8 cellular contexts compared by ENCODE assay signal in the genomic region with DNA sequence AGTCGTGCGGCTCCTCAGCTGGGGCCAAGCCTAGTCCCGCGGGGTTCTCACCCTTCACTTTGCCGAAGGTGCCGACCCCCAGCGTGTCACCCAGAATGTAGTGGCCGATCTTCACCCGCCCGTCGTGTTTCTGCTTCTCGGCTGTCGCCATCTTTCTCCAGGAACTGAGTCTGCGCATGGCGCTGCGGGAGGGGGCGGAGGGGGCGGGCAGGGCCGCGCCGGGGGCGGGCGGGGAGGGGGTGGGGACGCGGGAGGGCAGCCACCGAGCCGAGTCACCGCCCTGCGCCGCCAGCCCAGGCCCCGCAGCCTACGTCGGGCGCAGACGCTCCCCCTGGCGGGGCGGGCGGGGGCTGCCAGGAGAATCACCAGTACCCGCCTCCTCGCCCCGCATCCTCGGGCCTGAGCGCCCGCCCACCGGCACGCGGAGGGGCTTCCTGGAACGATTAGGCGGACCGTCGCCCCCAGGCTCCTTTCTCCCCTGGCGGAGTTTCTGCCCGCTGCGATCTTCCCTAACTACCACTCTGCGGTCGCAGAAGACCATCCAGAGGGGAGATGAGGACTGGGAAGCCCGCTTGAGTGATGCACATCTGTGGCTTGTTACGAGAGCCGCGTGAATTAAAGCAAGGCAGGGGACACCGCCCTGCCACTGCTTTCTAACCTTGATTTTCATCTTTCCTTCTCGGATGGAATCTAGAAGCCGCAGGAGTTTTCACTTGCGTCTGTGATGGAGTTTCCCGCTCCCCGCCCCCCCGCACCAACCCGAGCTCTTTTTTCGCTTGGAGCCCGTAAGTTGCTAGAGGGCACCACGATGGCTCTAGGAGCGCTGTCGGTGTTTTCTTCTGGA. TPM values are rescaled to one million over a fixed set of nuclear protein-coding genes. Genes with fewer than 3 reads are reported as not detected.
DNase-seq lines count a peak whose midpoint lies in the region; TF ChIP-seq lines count a peak whose summit lies in the region.

A gene (minus strand): TSS at position 363 of the 844 bp plus-strand sequence. CDS start 185 bp downstream, at position 178.

- no peaks in the 10 kb centered on the region for H3K27me3 Mint-ChIP-seq in HFFc6 (ENCODE audit: insufficient read depth)

- peak within 1 kb of the TSS; percentile 98 for H3K23ac ChIP-seq in neuronal stem cell (ENCODE audit: low read depth, low read length, poor library complexity)

- DNase-seq in GM10248 (ENCODE audit: extremely low spot score) (peak; percentile 92), HFFc6 (peak; percentile 70), MV-4-11 (lab: John Stamatoyannopoulos, UW) (peak; percentile 74), SJSA1 (ENCODE audit: low read depth in 1 of 2, low spot score in 2 of 2) (peak; percentile 89 to 93), foreskin melanocyte (peak; percentile 68), neuronal stem cell (ENCODE audit: low spot score) (peak; percentile 86)
- DNase-seq in activated naive CD4-positive, alpha-beta T cell (lab: John Stamatoyannopoulos, UW) = peak; percentile 60 to 91 (median 73)

- CTCF ChIA-PET in GM10248 (lab: Yijun Ruan, JAX) = interaction anchor here (0.6 to 1.1 kb wide), 6 partner anchors 12 to 47 kb away, joined by 3 to 4 read pairs (median 3); no protein-coding TSS in a partner anchor

- no peak within 1 kb of the TSS for H2AK5ac ChIP-seq in neuronal stem cell (ENCODE audit: low read depth, low read length)

- peak within 1 kb of the TSS; percentile 86 for H3K4me3 Mint-ChIP-seq in HFFc6

- H3K27ac ChIP-seq in SJSA1 (peak within 1 kb of the TSS; percentile 77), neuronal stem cell (replicated peaks; ENCODE audit: low read length) (peak within 1 kb of the TSS; percentile 97)

- H3K4ac ChIP-seq in neuronal stem cell (ENCODE audit: low read length) = no peak within 1 kb of the TSS

- H3K36me3 ChIP-seq in SJSA1 (peaks cover 24% of the 10 kb centered on the region), neuronal stem cell (replicated peaks in 1 of 2; ENCODE audit: control insufficient read depth in 2 of 2, insufficient read depth in 2 of 2, low read length in 2 of 2) (peaks cover 0 to 14% of the 10 kb centered on the region in 2 donors)

- H3K18ac ChIP-seq in neuronal stem cell (ENCODE audit: low read length) = peak within 1 kb of the TSS; percentile 99

- POLR2A ChIA-PET in GM10248 (lab: Yijun Ruan, JAX) = interaction anchor here (0.6 to 0.7 kb wide), 4 partner anchors 22 to 150 kb away, joined by 5 to 7 read pairs (median 6); no protein-coding TSS in a partner anchor

- peak within 1 kb of the TSS; percentile 87 for H2BK120ac ChIP-seq in neuronal stem cell (ENCODE audit: low read depth, low read length)

- H3K4me1 ChIP-seq in SJSA1 (replicated peaks) (peaks cover 11% of the 10 kb centered on the region), neuronal stem cell (ENCODE audit: control insufficient read depth in 2 of 2, insufficient read depth in 1 of 2, low read depth in 1 of 2, low read length in 2 of 2) (peaks cover 5% of the 10 kb centered on the region in 2 donors)

- peak within 1 kb of the TSS; percentile 81 for H3K4me2 ChIP-seq in neuronal stem cell (ENCODE audit: insufficient read depth, low read length, poor library complexity, severe bottlenecking)

- peak within 1 kb of the TSS; percentile 57 for H3K4me3 ChIP-seq in SJSA1
- peak within 1 kb of the TSS; percentile 97 to 99 for H3K4me3 ChIP-seq in neuronal stem cell (ENCODE audit: low read length in 2 of 2)

- peak within 1 kb of the TSS; percentile 99 for H2AFZ ChIP-seq in neuronal stem cell (ENCODE audit: low read length)

- peak within 1 kb of the TSS; percentile 96 for H3K9ac ChIP-seq in neuronal stem cell (ENCODE audit: low read depth, low read length, poor library complexity)

- peak within 1 kb of the TSS; percentile 82 for H2BK5ac ChIP-seq in neuronal stem cell (ENCODE audit: low read length)

- peak within 1 kb of the TSS; percentile 96 for H2BK15ac ChIP-seq in neuronal stem cell (ENCODE audit: low read length)

- H3K27me3 ChIP-seq in SJSA1 (replicated peaks) (no peaks in the 10 kb centered on the region), neuronal stem cell (ENCODE audit: control insufficient read depth in 3 of 3, insufficient read depth in 3 of 3, low read depth in 1 of 3, low read length in 3 of 3) (no peaks in the 10 kb centered on the region)

- H3K27ac Mint-ChIP-seq in HFFc6 = peak within 1 kb of the TSS; percentile 95

- peak; percentile 73 for TF ChIP-seq CTCF in GM10248 (IDR thresholded peaks at IDR 0.05; ENCODE audit: control extremely low read depth, extremely low read depth, low read depth, missing control alignments)
- TF ChIP-seq CTCF in HFFc6 (IDR thresholded peaks at IDR 0.05) = peak; percentile 85
- no peak for TF ChIP-seq CTCF in subcutaneous adipose tissue (IDR thresholded peaks at IDR 0.05; ENCODE audit: low read depth)

- H3K9me3 ChIP-seq in SJSA1 (replicated peaks) (no peaks in the 10 kb centered on the region), neuronal stem cell (replicated peaks in 1 of 2; ENCODE audit: control insufficient read depth in 2 of 2, insufficient read depth in 1 of 2, low read depth in 1 of 2, low read length in 2 of 2) (no peaks in the 10 kb centered on the region)

- H3K79me1 ChIP-seq in neuronal stem cell (ENCODE audit: low read depth, low read length) = peaks cover 4% of the 10 kb centered on the region

- peaks cover 56% of the 10 kb centered on the region for H3K4me1 Mint-ChIP-seq in HFFc6 (ENCODE audit: low read depth)

- H3K14ac ChIP-seq in neuronal stem cell (ENCODE audit: low read length) = peak within 1 kb of the TSS; percentile 47

- H4K91ac ChIP-seq in neuronal stem cell (ENCODE audit: low read depth, low read length, poor library complexity) = no peak within 1 kb of the TSS

- no peaks in the 10 kb centered on the region for H3K9me3 Mint-ChIP-seq in HFFc6

- peak within 1 kb of the TSS; percentile 43 for H4K8ac ChIP-seq in neuronal stem cell (ENCODE audit: low read depth, low read length)

- H2BK12ac ChIP-seq in neuronal stem cell (ENCODE audit: low read length) = no peak within 1 kb of the TSS

- whole genome bisulfite sequencing in neuronal stem cell (ENCODE audit: extremely low coverage in 2 of 2, insufficient read length in 2 of 2, insufficient replicate concordance in 1 of 2), 2 donors = no CpG with 5 or more reads among the region's 73 CpGs

- H3K36me3 Mint-ChIP-seq in HFFc6 (ENCODE audit: low read depth) = peaks cover 17% of the 10 kb centered on the region

RNA-seq across cellular contexts. Expression of the gene that starts here (rescaled TPM):
- total RNA-seq in HFFc6 (2021; fragmentation: NEBNext Ultra II Directional; extraction: Animal tissue kit (Norgen Biotek cat#: 25700)) = 100 to 1,000 TPM in 1 of 6 experiments, 10 to 100 TPM in 5; 81.7 to 103 (median 88.3) TPM
- 106 and 113 TPM in 2 replicates for total RNA-seq in SJSA1 (2014; rRNA removed; shearing (Covaris generic))
- polyA plus RNA-seq in neuronal stem cell (2013, experiment 1 of 2) = 18.9 TPM
- polyA plus RNA-seq in neuronal stem cell (2013, experiment 2 of 2) = 18.7 TPM
- total RNA-seq in subcutaneous adipose tissue = 100 to 1,000 TPM in 1 of 4 donors, 10 to 100 TPM in 3; 75.2 to 108 (median 91.0) TPM

Comparison
In these comparisons a context has a peak if more than half of its experiments do, and no peak if none do; other contexts are left out.
1. Peak in every context shown above with its lines: DNase-seq, H3K4me3 ChIP-seq and H3K27ac ChIP-seq.